Comparison of ENCODE assay signal across 24 cellular contexts in genomic region chr7:132793474-132793873, GRCh38.
"Had no signal": no experiment of that assay in that cellular context is flagged by ENCODE, and none has a peak within 500 bp of the region (broad histone marks: within the 10 kb centered on the region; RNA-seq: fewer than 3 reads in every experiment).

No MANE protein-coding gene starts in this region.

- ATAC-seq: lower lobe of right lung; naive thymus-derived CD8-positive, alpha-beta T cell; pancreas; sciatic nerve; stimulated activated effector memory CD8-positive, alpha-beta T cell treated with anti-CD3 and anti-CD28 coated beads, Interleukin-12 subunit alpha, Interleukin-12 subunit beta, amount 100 ng/mL, for 72 hours; upper lobe of right lung had no signal

- H3K27ac ChIP-seq: hepatocyte, lower lobe of right lung, pancreas, prostate gland, skin epidermis, suprapubic skin, thoracic aorta, tibial artery, upper lobe of right lung had no signal

- H3K36me3 ChIP-seq: pancreas, prostate gland had no signal

- H3K27me3 ChIP-seq: hepatocyte, pancreas, suprapubic skin, tibial artery, upper lobe of right lung had no signal

- DNase-seq: islet precursor cell; lower lobe of right lung; mammary epithelial cell; mesenchymal stem cell; naive thymus-derived CD8-positive, alpha-beta T cell; nucleus accumbens; pancreas; posterior cingulate gyrus; right cardiac atrium; stimulated activated CD4-positive, alpha-beta T cell treated with anti-CD3 and anti-CD28 coated beads, Interleukin-12 subunit alpha, Interleukin-12 subunit beta, amount 100 ng/mL, for 4 hours; stimulated activated CD4-positive, alpha-beta T cell treated with anti-CD3 and anti-CD28 coated beads, Interleukin-15, amount 100 ng/mL, for 24 hours; stimulated activated CD4-positive, alpha-beta T cell treated with anti-CD3 and anti-CD28 coated beads, Interleukin-2, amount 100 ng/mL, for 24 hours; stimulated activated CD4-positive, alpha-beta T cell treated with anti-CD3 and anti-CD28 coated beads, Interleukin-4, amount 100 ng/mL, for 24 hours; stimulated activated naive CD4-positive, alpha-beta T cell; tibial artery; trophoblast cell; upper lobe of right lung had no signal

- H3K9me3 ChIP-seq: lower lobe of right lung, pancreas, prostate gland, suprapubic skin, thoracic aorta, tibial artery, upper lobe of right lung had no signal

- H3K4me1 ChIP-seq: lower lobe of right lung, pancreas, prostate gland, suprapubic skin, tibial artery, upper lobe of right lung had no signal

- H3K4me3 ChIP-seq: hepatocyte, lower lobe of right lung, pancreas, prostate gland, skin epidermis, suprapubic skin, thoracic aorta, tibial artery, upper lobe of right lung had no signal
